In genomic region chr9:133030317-133031129, GRCh38 we compare ENCODE assay signal across 8 cellular contexts. TPM values are rescaled to one million over a fixed set of nuclear protein-coding genes. Genes with fewer than 3 reads are reported as not detected.
DNase-seq lines count a peak whose midpoint lies in the region; ATAC-seq and TF ChIP-seq lines count a peak whose summit lies in the region.

Gene GTF3C5, plus strand, starts transcription at chr9:133030997. Its CDS starts 15 bp downstream, at chr9:133031012.

- H3K27ac Mint-ChIP-seq in T-helper 2 cell treated with Interferon-gamma antibody and Interleukin-4, amounts not matched to agents 5 μg/mL and 100 μg/mL, for 36 hours = peak within 1 kb of the TSS; percentile 89

- H3K4me3 ChIP-seq in ascending aorta (peak within 1 kb of the TSS; percentile 86 to 96), right cardiac atrium (ENCODE audit: low read length) (peak within 1 kb of the TSS; percentile 63), uterus (peak within 1 kb of the TSS; percentile 76 to 91)

- DNase-seq in NCI-H1930 (lab: John Stamatoyannopoulos, UW) = peak; percentile 96 to 99
- DNase-seq in T-helper 2 cell treated with Interferon-gamma antibody and Interleukin-4, amounts not matched to agents 5 μg/mL and 100 μg/mL, for 36 hours (ENCODE audit: low spot score) = peak; percentile 92
- DNase-seq in ascending aorta (ENCODE audit: low spot score in 2 of 2) = peak; percentile 83 to 97
- DNase-seq in right cardiac atrium = peak; percentile 92 to 96 (median 96)
- peak; percentile 97 for DNase-seq in pulmonary artery endothelial cell (ENCODE audit: low read depth, low spot score)
- DNase-seq in uterus = peak; percentile 91 to 93

- no peaks in the 10 kb centered on the region for H3K9me3 Mint-ChIP-seq in T-helper 2 cell treated with Interferon-gamma antibody and Interleukin-4, amounts not matched to agents 5 μg/mL and 100 μg/mL, for 36 hours

- H3K4me3 Mint-ChIP-seq in T-helper 2 cell treated with Interferon-gamma antibody and Interleukin-4, amounts not matched to agents 5 μg/mL and 100 μg/mL, for 36 hours = peak within 1 kb of the TSS; percentile 92

- H3K36me3 ChIP-seq in ascending aorta = no peaks in the 10 kb centered on the region
- H3K36me3 ChIP-seq in uterus = no peaks in the 10 kb centered on the region

- under 1% methylated on average over 63 of the region's 63 CpGs for WGBS in right cardiac atrium

- no peaks in the 10 kb centered on the region for H3K27me3 ChIP-seq in ascending aorta
- no peaks in the 10 kb centered on the region for H3K27me3 ChIP-seq in right cardiac atrium (ENCODE audit: control insufficient read depth, insufficient read depth)
- H3K27me3 ChIP-seq in uterus = no peaks in the 10 kb centered on the region

- TF ChIP-seq CTCF in ascending aorta (IDR thresholded peaks at IDR 0.05) (no peak), uterus (IDR thresholded peaks at IDR 0.05) (peak in 2 of 4 experiments; percentile 19 to 30)

- H3K27ac ChIP-seq in ascending aorta = peak within 1 kb of the TSS; percentile 85 to 91
- peak within 1 kb of the TSS; percentile 91 for H3K27ac ChIP-seq in right cardiac atrium (ENCODE audit: low read length)
- H3K27ac ChIP-seq in uterus = peak within 1 kb of the TSS; percentile 87 to 89

- peaks cover 10 to 23% of the 10 kb centered on the region in 2 donors for H3K4me1 ChIP-seq in ascending aorta
- H3K4me1 ChIP-seq in right cardiac atrium (ENCODE audit: control insufficient read depth, insufficient read depth, low read length) = peaks cover 5% of the 10 kb centered on the region
- H3K4me1 ChIP-seq in uterus = peaks cover 0 to 15% of the 10 kb centered on the region in 2 donors

- H3K27me3 Mint-ChIP-seq in T-helper 2 cell treated with Interferon-gamma antibody and Interleukin-4, amounts not matched to agents 5 μg/mL and 100 μg/mL, for 36 hours (ENCODE audit: low read depth) = no peaks in the 10 kb centered on the region

- intact Hi-C loops in ascending aorta (cut with DNase I) = loop anchor here (1.0 to 5.0 kb wide), 4 partner anchors 86 to 307 kb away; partner anchors contain the start of genes AK8, SPACA9, SURF6 and TSC1
- intact Hi-C loops in right cardiac atrium (cut with DNase I) = no loop called here
- intact Hi-C loops in uterus (cut with DNase I; ENCODE audit: low total_unique reads) = no loop called here

- H3K9me3 ChIP-seq in ascending aorta = no peaks in the 10 kb centered on the region
- no peaks in the 10 kb centered on the region for H3K9me3 ChIP-seq in right cardiac atrium (ENCODE audit: control insufficient read depth, low read length)
- H3K9me3 ChIP-seq in uterus = no peaks in the 10 kb centered on the region

- TF ChIP-seq POLR2A in uterus (IDR thresholded peaks at IDR 0.05) = peak in 1 of 2 donors; percentile 42

- ATAC-seq in GM18502 (IDR thresholded peaks at IDR 0.05; ENCODE audit: poor library complexity, unreplicated experiment) (peak; percentile 91), HG02970 (IDR thresholded peaks at IDR 0.05; ENCODE audit: low FRiP score, unreplicated experiment) (peak; percentile 94), right cardiac atrium (peak; percentile 99)

- H3K36me3 Mint-ChIP-seq in T-helper 2 cell treated with Interferon-gamma antibody and Interleukin-4, amounts not matched to agents 5 μg/mL and 100 μg/mL, for 36 hours (ENCODE audit: low read depth) = peaks cover 19% of the 10 kb centered on the region

- peaks cover 28% of the 10 kb centered on the region for H3K4me1 Mint-ChIP-seq in T-helper 2 cell treated with Interferon-gamma antibody and Interleukin-4, amounts not matched to agents 5 μg/mL and 100 μg/mL, for 36 hours (ENCODE audit: low read depth)

RNA-seq across cellular contexts. Expression of gene GTF3C5, which starts in this region (rescaled TPM):
- total RNA-seq in ascending aorta (25.9 TPM), right cardiac atrium (10 to 100 TPM; 28.9 to 41.1 (median 32.4) TPM), pulmonary artery endothelial cell (52.9 and 58.9 TPM in 2 replicates), uterus (10 to 100 TPM; 26.6 to 52.8 (median 37.1) TPM)
- 39.2 TPM for polyA plus RNA-seq in right cardiac atrium

Comparison
In these comparisons a context has a peak if more than half of its experiments do, and no peak if none do; other contexts are left out.
1. Peak in every context shown above with its lines: DNase-seq, ATAC-seq, H3K4me3 ChIP-seq and H3K27ac ChIP-seq.